Comparison of ENCODE assay signal across 1 cellular context in the genomic region with DNA sequence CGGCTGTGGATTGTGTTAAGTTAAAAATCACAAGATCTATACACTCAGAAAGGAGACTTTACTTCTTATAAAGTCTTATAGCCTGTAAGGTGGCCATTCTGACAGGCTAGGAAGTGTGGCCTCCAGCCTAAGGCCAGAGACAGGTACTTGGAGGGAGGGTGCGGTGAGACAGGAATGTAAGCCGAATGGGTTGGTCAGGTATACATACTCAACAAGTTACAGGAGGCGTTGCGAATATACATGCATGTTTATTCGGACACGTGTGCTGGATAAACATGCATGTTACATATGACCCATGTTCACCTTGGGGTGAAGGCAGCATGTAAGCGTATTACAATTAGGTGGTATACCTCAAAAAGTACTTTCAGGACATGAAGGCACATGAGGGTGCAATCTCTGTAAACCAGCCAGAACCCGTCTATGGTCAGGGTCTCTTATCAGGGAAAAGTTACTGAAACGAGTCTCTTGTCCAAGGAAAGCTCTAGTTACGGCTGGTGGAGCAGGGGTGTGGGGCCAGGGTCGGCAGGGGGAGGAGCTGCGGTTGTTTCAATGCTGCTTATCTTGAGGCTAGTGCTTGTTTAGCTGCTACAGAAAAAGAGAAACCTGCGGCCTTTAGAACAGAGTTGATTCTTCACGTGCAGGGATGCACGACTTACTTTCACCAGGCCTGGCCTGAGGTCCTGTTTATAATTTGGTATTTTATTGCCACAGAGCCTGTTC.
A peak's percentile ranks its signal among the peaks of the same experiment; 100 is the strongest.
TF ChIP-seq lines count a peak whose summit lies in the region.

No MANE protein-coding gene starts in this region.

TF ChIP-seq in K562, 482 proteins besides CTCF, POLR2A, EP300 and RAD21 (continues in another document):
- TF ChIP-seq ZNF785 (CRISPR knock-in tag; IDR thresholded peaks at IDR 0.05) (no peak), UBTF (IDR thresholded peaks at IDR 0.05; ENCODE audit: borderline replicate concordance in 1 of 2, low read depth in 2 of 2, low read length in 2 of 2) (no peak), MGA (IDR thresholded peaks at IDR 0.05) (peak; percentile 68), MEF2A (IDR thresholded peaks at IDR 0.05; ENCODE audit: control insufficient read depth, low read depth, low read length) (no peak), SREBF2 (CRISPR knock-in tag; IDR thresholded peaks at IDR 0.05) (no peak), SMARCA5 (IDR thresholded peaks at IDR 0.05) (no peak; the same call in 1 of the 2 replicates), POLR2AphosphoS5 (IDR thresholded peaks at IDR 0.05; ENCODE audit: control insufficient read depth, insufficient read depth, low read depth, low read length) (peak; percentile 61), CBX8 (IDR thresholded peaks at IDR 0.05; ENCODE audit: borderline replicate concordance, extremely low read depth, low read depth, low read length, poor library complexity, severe bottlenecking) (no peak), BCOR (IDR thresholded peaks at IDR 0.05) (no peak), ZNF175 (CRISPR knock-in tag; IDR thresholded peaks at IDR 0.05; ENCODE audit: low read depth) (no peak), SMARCC2 (IDR thresholded peaks at IDR 0.05; ENCODE audit: low read depth) (peak; percentile 52; the same call in 1 of the 2 replicates), ZNF395 (CRISPR knock-in tag; IDR thresholded peaks at IDR 0.05) (peak; percentile 70; the same call in 1 of the 2 replicates), ZZZ3 (IDR thresholded peaks at IDR 0.05) (no peak), ETV6 (IDR thresholded peaks at IDR 0.05; ENCODE audit: borderline replicate concordance in 1 of 2, low read depth in 2 of 2, low read length in 1 of 2) (0 out of 4 replicates have a peak, but pooled peaks of 1 of the 2 experiments have one; percentile 46), ETV6 (CRISPR knock-in tag; IDR thresholded peaks at IDR 0.05; ENCODE audit: borderline replicate concordance) (no peak), SRSF7 (optimal IDR thresholded peaks at IDR 0.05; ENCODE audit: low read depth, low read length) (no peak), EP400 (IDR thresholded peaks at IDR 0.05) (peak; percentile 71; the same call in 1 of the 2 replicates), SOX6 (IDR thresholded peaks at IDR 0.05) (peak; percentile 83), TGIF2 (CRISPR knock-in tag; IDR thresholded peaks at IDR 0.05) (no peak), FOXA3 (CRISPR knock-in tag; conservative IDR thresholded peaks at IDR 0.05 in 1 of 2, IDR thresholded peaks at IDR 0.05 in 1 of 2) (peak; percentile 77 to 96), SRSF1 (IDR thresholded peaks at IDR 0.05; ENCODE audit: low read depth, low read length) (no peak), PHF21A (IDR thresholded peaks at IDR 0.05; ENCODE audit: borderline replicate concordance, low read depth) (no peak), ZNF324 (CRISPR knock-in tag; IDR thresholded peaks at IDR 0.05) (no peak), BRD4 (IDR thresholded peaks at IDR 0.05) (no peak), PREB (CRISPR knock-in tag; IDR thresholded peaks at IDR 0.05) (no peak), ZFP36 (IDR thresholded peaks at IDR 0.05; ENCODE audit: low read depth, low read length, partially characterized antibody) (no peak), ZNF354B (CRISPR knock-in tag; IDR thresholded peaks at IDR 0.05) (no peak), SREBF1 (IDR thresholded peaks at IDR 0.05; ENCODE audit: borderline replicate concordance, low read depth, low read length) (no peak), KLF10 (CRISPR knock-in tag; IDR thresholded peaks at IDR 0.05) (no peak), TFAP4 (CRISPR knock-in tag; IDR thresholded peaks at IDR 0.05; ENCODE audit: borderline replicate concordance) (peak; percentile 57; the same call in 1 of the 2 replicates), KLF1 (tag; IDR thresholded peaks at IDR 0.05) (no peak), ZNF77 (CRISPR knock-in tag; IDR thresholded peaks at IDR 0.05) (no peak), ZNF408 (CRISPR knock-in tag; IDR thresholded peaks at IDR 0.05; ENCODE audit: low read depth) (no peak), MBD2 (IDR thresholded peaks at IDR 0.05; ENCODE audit: borderline replicate concordance, low read depth) (no peak), RHOXF2B (CRISPR knock-in tag; conservative IDR thresholded peaks at IDR 0.05) (no peak), NBN (IDR thresholded peaks at IDR 0.05; ENCODE audit: low read depth) (peak; percentile 92), DPF2 (IDR thresholded peaks at IDR 0.05) (peak; percentile 88)
- TF ChIP-seq, protein P1, sequence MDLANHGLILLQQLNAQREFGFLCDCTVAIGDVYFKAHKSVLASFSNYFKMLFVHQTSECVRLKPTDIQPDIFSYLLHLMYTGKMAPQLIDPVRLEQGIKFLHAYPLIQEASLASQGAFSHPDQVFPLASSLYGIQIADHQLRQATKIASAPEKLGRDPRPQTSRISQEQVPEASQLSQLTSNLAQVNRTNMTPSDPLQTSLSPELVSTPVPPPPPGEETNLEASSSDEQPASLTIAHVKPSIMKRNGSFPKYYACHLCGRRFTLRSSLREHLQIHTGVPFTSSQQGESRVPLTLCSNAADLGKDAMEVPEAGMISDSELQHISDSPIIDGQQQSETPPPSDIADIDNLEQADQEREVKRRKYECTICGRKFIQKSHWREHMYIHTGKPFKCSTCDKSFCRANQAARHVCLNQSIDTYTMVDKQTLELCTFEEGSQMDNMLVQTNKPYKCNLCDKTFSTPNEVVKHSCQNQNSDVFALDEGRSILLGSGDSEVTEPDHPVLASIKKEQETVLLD (IDR thresholded peaks at IDR 0.05) = peak; percentile 74; the same call in 1 of the 2 replicates
- TF ChIP-seq, protein P2, sequence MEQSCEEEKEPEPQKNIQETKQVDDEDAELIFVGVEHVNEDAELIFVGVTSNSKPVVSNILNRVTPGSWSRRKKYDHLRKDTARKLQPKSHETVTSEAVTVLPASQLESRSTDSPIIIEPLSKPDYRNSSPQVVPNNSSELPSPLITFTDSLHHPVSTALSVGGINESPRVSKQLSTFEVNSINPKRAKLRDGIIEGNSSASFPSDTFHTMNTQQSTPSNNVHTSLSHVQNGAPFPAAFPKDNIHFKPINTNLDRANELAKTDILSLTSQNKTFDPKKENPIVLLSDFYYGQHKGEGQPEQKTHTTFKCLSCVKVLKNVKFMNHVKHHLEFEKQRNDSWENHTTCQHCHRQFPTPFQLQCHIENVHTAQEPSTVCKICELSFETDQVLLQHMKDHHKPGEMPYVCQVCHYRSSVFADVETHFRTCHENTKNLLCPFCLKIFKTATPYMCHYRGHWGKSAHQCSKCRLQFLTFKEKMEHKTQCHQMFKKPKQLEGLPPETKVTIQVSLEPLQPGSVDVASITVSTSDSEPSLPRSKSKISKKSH (CRISPR knock-in tag; IDR thresholded peaks at IDR 0.05) = no peak
